13 cellular contexts compared by ENCODE assay signal in genomic region chr22:49362393-49362792, GRCh38.
A peak's percentile ranks its signal among the peaks of the same experiment; 100 is the strongest.
DNase-seq lines count a peak whose midpoint lies in the region; ATAC-seq and FAIRE-seq lines count a peak whose summit lies in the region.
"Had no signal": no experiment of that assay in that cellular context is flagged by ENCODE, and none has a peak within 500 bp of the region (broad histone marks: within the 10 kb centered on the region; RNA-seq: fewer than 3 reads in every experiment).

No MANE protein-coding gene starts in this region.

- intact Hi-C loops in sciatic nerve (cut with DNase I), result no loop called here

- no peak for ATAC-seq in sciatic nerve
- ATAC-seq in HG03565 (IDR thresholded peaks at IDR 0.05; ENCODE audit: unreplicated experiment), result no peak
- ATAC-seq in HG03432 (IDR thresholded peaks at IDR 0.05; ENCODE audit: unreplicated experiment), result no peak
- ATAC-seq: Panc1 had no signal

- DNase-seq in NCI-H69 (lab: John Stamatoyannopoulos, UW) (peak; percentile 71), islet precursor cell (peak; percentile 43), sciatic nerve (ENCODE audit: low spot score) (peak; percentile 3), NCI-H2196 (lab: John Stamatoyannopoulos, UW; ENCODE audit: unreplicated experiment) (no peak)
- DNase-seq: COR-L47, EL, NCI-H2029, NCI-H2171 treated with DMSO at 0.1 percent for 48 hours had no signal

- peak; percentile 95 for FAIRE-seq in G401.6 (lab: Jason Lieb, UNC)
- FAIRE-seq: H1 had no signal
